Comparison of ENCODE assay signal across 1 cellular context in genomic region chr18:31497404-31497710, GRCh38.
TF ChIP-seq lines count a peak whose summit lies in the region.

No MANE protein-coding gene starts in this region.

TF ChIP-seq in IMR-90, 13 proteins besides CTCF, POLR2A, EP300 and RAD21 (continued from another document):
- TF ChIP-seq MXI1 (IDR thresholded peaks at IDR 0.05; ENCODE audit: borderline replicate concordance, low read depth, low read length) (no peak), USF2 (IDR thresholded peaks at IDR 0.05; ENCODE audit: low read depth, low read length) (no peak), BHLHE40 (IDR thresholded peaks at IDR 0.05; ENCODE audit: low read depth, low read length) (no peak), ELK1 (IDR thresholded peaks at IDR 0.05; ENCODE audit: borderline replicate concordance, low read depth, low read length) (no peak), RCOR1 (IDR thresholded peaks at IDR 0.05; ENCODE audit: insufficient replicate concordance, low read length) (no peak), SMC3 (IDR thresholded peaks at IDR 0.05; ENCODE audit: low read depth, low read length) (no peak)
